ENCODE assay signal across 1 cellular context in the genomic region with DNA sequence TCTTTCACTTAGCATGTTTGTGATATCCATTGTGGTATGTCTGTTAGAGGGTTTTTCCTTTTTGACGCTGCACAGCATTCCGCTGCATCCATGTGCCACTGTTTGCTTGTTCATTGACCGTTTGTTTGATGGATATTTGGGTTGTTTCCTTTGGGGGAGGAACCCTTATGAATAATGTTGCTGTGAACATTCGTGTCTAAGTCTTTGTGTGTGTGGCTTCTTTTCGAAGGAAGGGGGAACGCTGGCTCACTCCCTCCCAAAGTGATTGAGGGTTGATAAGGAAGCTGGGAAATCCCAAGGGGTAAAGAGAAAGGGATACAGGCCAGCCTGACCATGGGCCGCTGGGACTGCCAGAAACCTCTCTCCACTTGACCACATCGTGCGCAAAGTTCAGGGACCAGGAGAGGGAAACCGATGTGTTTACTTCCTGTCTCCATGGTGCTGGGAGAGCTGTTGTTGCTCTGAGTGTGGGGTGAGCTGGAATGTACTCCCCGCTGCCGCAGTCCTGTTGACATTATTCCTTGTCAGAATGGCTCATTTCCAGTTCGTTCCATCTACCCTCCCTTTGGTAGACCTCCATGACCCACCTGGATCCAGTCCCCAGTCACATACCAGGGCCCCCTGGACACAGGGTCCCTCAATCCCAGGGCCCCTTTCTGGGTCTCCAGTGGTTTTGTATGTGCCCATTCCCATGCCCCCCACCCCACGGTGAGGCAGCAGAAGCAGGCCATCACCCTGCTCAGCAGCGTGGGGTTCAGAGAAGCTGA.
A peak's percentile ranks its signal among the peaks of the same experiment; 100 is the strongest.
TF ChIP-seq lines count a peak whose summit lies in the region.

No MANE protein-coding gene starts in this region.

TF ChIP-seq in HepG2, 621 proteins besides CTCF, POLR2A, EP300 and RAD21 (continued from another document and continues in another):
- no peak for TF ChIP-seq AGO1 (IDR thresholded peaks at IDR 0.05; ENCODE audit: low read depth, low read length, poor library complexity, severe bottlenecking)
- TF ChIP-seq, protein P1, sequence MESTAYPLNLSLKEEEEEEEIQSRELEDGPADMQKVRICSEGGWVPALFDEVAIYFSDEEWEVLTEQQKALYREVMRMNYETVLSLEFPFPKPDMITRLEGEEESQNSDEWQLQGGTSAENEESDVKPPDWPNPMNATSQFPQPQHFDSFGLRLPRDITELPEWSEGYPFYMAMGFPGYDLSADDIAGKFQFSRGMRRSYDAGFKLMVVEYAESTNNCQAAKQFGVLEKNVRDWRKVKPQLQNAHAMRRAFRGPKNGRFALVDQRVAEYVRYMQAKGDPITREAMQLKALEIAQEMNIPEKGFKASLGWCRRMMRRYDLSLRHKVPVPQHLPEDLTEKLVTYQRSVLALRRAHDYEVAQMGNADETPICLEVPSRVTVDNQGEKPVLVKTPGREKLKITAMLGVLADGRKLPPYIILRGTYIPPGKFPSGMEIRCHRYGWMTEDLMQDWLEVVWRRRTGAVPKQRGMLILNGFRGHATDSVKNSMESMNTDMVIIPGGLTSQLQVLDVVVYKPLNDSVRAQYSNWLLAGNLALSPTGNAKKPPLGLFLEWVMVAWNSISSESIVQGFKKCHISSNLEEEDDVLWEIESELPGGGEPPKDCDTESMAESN (CRISPR knock-in tag; conservative IDR thresholded peaks at IDR 0.05): peak; percentile 87
- TF ChIP-seq NRL (CRISPR knock-in tag; IDR thresholded peaks at IDR 0.05; ENCODE audit: borderline replicate concordance): peak; percentile 88
- TF ChIP-seq, protein P2, sequence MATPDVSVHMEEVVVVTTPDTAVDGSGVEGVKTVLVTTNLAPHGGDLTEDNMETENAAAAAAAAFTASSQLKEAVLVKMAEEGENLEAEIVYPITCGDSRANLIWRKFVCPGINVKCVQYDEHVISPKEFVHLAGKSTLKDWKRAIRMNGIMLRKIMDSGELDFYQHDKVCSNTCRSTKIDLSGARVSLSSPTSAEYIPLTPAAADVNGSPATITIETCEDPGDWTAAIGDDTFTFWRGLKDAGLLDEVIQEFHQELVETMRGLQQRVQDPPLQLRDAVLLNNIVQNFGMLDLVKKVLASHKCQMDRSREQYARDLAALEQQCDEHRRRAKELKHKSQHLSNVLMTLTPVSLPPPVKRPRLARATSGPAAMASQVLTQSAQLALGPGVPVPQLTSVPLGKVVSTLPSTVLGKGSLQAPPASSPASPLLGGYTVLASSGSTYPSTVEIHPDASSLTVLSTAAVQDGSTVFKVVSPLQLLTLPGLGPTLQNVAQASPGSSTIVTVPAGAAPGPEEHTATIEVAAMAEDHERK (CRISPR knock-in tag; IDR thresholded peaks at IDR 0.05; ENCODE audit: low read depth): no peak
- TF ChIP-seq ZNF616 (CRISPR knock-in tag; IDR thresholded peaks at IDR 0.05; ENCODE audit: low read depth): no peak; the same call in 1 of the 2 replicates
- TF ChIP-seq ZBTB44 (CRISPR knock-in tag; IDR thresholded peaks at IDR 0.05): no peak
- TF ChIP-seq, protein P3, sequence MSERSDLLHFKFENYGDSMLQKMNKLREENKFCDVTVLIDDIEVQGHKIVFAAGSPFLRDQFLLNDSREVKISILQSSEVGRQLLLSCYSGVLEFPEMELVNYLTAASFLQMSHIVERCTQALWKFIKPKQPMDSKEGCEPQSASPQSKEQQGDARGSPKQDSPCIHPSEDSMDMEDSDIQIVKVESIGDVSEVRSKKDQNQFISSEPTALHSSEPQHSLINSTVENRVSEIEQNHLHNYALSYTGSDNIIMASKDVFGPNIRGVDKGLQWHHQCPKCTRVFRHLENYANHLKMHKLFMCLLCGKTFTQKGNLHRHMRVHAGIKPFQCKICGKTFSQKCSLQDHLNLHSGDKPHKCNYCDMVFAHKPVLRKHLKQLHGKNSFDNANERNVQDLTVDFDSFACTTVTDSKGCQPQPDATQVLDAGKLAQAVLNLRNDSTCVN (CRISPR knock-in tag; IDR thresholded peaks at IDR 0.05; ENCODE audit: borderline replicate concordance): no peak; the same call in 1 of the 2 replicates
- TF ChIP-seq ZNF577 (CRISPR knock-in tag; IDR thresholded peaks at IDR 0.05; ENCODE audit: borderline replicate concordance, low read depth): peak; percentile 7; the same call in 1 of the 2 replicates
- peak; percentile 96 for TF ChIP-seq IRF2 (CRISPR knock-in tag; IDR thresholded peaks at IDR 0.05)
- TF ChIP-seq NR1H2 (CRISPR knock-in tag; IDR thresholded peaks at IDR 0.05; ENCODE audit: borderline replicate concordance, low read depth): peak; percentile 80; the same call in 1 of the 2 replicates
- no peak for TF ChIP-seq ZNF83 (CRISPR knock-in tag; IDR thresholded peaks at IDR 0.05; ENCODE audit: borderline replicate concordance)
- no peak; the same call in 1 of the 2 replicates for TF ChIP-seq ZNF572 (CRISPR knock-in tag; IDR thresholded peaks at IDR 0.05)
- TF ChIP-seq SRSF1 (optimal IDR thresholded peaks at IDR 0.05; ENCODE audit: low read depth, low read length): peak; percentile 51
- peak; percentile 81 for TF ChIP-seq DMAP1 (CRISPR knock-in tag; IDR thresholded peaks at IDR 0.05)
- no peak for TF ChIP-seq PHB2 (IDR thresholded peaks at IDR 0.05; ENCODE audit: partially characterized antibody)
- TF ChIP-seq, protein P4, sequence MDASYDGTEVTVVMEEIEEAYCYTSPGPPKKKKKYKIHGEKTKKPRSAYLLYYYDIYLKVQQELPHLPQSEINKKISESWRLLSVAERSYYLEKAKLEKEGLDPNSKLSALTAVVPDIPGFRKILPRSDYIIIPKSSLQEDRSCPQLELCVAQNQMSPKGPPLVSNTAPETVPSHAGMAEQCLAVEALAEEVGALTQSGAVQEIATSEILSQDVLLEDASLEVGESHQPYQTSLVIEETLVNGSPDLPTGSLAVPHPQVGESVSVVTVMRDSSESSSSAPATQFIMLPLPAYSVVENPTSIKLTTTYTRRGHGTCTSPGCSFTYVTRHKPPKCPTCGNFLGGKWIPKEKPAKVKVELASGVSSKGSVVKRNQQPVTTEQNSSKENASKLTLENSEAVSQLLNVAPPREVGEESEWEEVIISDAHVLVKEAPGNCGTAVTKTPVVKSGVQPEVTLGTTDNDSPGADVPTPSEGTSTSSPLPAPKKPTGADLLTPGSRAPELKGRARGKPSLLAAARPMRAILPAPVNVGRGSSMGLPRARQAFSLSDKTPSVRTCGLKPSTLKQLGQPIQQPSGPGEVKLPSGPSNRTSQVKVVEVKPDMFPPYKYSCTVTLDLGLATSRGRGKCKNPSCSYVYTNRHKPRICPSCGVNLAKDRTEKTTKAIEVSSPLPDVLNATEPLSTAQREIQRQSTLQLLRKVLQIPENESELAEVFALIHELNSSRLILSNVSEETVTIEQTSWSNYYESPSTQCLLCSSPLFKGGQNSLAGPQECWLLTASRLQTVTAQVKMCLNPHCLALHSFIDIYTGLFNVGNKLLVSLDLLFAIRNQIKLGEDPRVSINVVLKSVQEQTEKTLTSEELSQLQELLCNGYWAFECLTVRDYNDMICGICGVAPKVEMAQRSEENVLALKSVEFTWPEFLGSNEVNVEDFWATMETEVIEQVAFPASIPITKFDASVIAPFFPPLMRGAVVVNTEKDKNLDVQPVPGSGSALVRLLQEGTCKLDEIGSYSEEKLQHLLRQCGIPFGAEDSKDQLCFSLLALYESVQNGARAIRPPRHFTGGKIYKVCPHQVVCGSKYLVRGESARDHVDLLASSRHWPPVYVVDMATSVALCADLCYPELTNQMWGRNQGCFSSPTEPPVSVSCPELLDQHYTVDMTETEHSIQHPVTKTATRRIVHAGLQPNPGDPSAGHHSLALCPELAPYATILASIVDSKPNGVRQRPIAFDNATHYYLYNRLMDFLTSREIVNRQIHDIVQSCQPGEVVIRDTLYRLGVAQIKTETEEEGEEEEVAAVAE (CRISPR knock-in tag; IDR thresholded peaks at IDR 0.05; ENCODE audit: borderline replicate concordance): peak; percentile 83
- peak; percentile 100 for TF ChIP-seq ASH2L (IDR thresholded peaks at IDR 0.05; ENCODE audit: insufficient read length, low read depth, low read length)
- TF ChIP-seq, protein P5, sequence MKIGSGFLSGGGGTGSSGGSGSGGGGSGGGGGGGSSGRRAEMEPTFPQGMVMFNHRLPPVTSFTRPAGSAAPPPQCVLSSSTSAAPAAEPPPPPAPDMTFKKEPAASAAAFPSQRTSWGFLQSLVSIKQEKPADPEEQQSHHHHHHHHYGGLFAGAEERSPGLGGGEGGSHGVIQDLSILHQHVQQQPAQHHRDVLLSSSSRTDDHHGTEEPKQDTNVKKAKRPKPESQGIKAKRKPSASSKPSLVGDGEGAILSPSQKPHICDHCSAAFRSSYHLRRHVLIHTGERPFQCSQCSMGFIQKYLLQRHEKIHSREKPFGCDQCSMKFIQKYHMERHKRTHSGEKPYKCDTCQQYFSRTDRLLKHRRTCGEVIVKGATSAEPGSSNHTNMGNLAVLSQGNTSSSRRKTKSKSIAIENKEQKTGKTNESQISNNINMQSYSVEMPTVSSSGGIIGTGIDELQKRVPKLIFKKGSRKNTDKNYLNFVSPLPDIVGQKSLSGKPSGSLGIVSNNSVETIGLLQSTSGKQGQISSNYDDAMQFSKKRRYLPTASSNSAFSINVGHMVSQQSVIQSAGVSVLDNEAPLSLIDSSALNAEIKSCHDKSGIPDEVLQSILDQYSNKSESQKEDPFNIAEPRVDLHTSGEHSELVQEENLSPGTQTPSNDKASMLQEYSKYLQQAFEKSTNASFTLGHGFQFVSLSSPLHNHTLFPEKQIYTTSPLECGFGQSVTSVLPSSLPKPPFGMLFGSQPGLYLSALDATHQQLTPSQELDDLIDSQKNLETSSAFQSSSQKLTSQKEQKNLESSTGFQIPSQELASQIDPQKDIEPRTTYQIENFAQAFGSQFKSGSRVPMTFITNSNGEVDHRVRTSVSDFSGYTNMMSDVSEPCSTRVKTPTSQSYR (CRISPR knock-in tag; IDR thresholded peaks at IDR 0.05; ENCODE audit: borderline replicate concordance): peak; percentile 50; the same call in 1 of the 2 replicates
- TF ChIP-seq EHMT2 (IDR thresholded peaks at IDR 0.05; ENCODE audit: borderline replicate concordance, low read depth, low read length): peak; percentile 96
- TF ChIP-seq GABPA (IDR thresholded peaks at IDR 0.05; ENCODE audit: low read depth, low read length): no peak
- peak; percentile 85 for TF ChIP-seq GABPA (CRISPR knock-in tag; IDR thresholded peaks at IDR 0.05; ENCODE audit: low read depth)
- no peak for TF ChIP-seq ZNF569 (CRISPR knock-in tag; IDR thresholded peaks at IDR 0.05; ENCODE audit: borderline replicate concordance)
- TF ChIP-seq HNRNPL (IDR thresholded peaks at IDR 0.05; ENCODE audit: low read depth, low read length): peak; percentile 54; the same call in 1 of the 2 replicates
- TF ChIP-seq BHLHE40 (IDR thresholded peaks at IDR 0.05; ENCODE audit: low read length): no peak
- TF ChIP-seq HOXA7 (CRISPR knock-in tag; IDR thresholded peaks at IDR 0.05): no peak
- TF ChIP-seq ZNF605 (CRISPR knock-in tag; IDR thresholded peaks at IDR 0.05): 0 out of 2 replicates have a peak, but pooled peaks have one; percentile 82
- TF ChIP-seq NR2F2 (IDR thresholded peaks at IDR 0.05; ENCODE audit: borderline replicate concordance, low read depth): no peak
- TF ChIP-seq ZNF441 (CRISPR knock-in tag; IDR thresholded peaks at IDR 0.05; ENCODE audit: borderline replicate concordance): peak; percentile 91
- peak; percentile 83; the same call in 1 of the 2 replicates for TF ChIP-seq ZNF329 (CRISPR knock-in tag; IDR thresholded peaks at IDR 0.05; ENCODE audit: low read depth)
- TF ChIP-seq ADNP (CRISPR knock-in tag; IDR thresholded peaks at IDR 0.05): no peak; the same call in 1 of the 2 replicates
- peak; percentile 87 for TF ChIP-seq ZFY (CRISPR knock-in tag; IDR thresholded peaks at IDR 0.05)
- TF ChIP-seq MXI1 (IDR thresholded peaks at IDR 0.05; ENCODE audit: borderline replicate concordance, low read depth, low read length): peak; percentile 88; the same call in 2 of the 3 replicates
- peak; percentile 88 for TF ChIP-seq GFI1 (CRISPR knock-in tag; IDR thresholded peaks at IDR 0.05; ENCODE audit: borderline replicate concordance)
- TF ChIP-seq, protein P6, sequence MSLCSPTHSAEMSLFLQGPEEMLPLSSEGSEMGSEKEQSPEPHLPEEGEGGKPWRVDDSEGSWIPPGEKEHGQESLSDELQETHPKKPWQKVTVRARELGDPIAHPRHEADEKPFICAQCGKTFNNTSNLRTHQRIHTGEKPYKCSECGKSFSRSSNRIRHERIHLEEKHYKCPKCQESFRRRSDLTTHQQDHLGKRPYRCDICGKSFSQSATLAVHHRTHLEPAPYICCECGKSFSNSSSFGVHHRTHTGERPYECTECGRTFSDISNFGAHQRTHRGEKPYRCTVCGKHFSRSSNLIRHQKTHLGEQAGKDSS (CRISPR knock-in tag; IDR thresholded peaks at IDR 0.05; ENCODE audit: borderline replicate concordance, low read depth): peak; percentile 57; the same call in 1 of the 2 replicates
- TF ChIP-seq ZNF670 (CRISPR knock-in tag; IDR thresholded peaks at IDR 0.05; ENCODE audit: borderline replicate concordance): no peak
- TF ChIP-seq ZNF251 (CRISPR knock-in tag; IDR thresholded peaks at IDR 0.05): 0 out of 2 replicates have a peak, but pooled peaks have one; percentile 68
- TF ChIP-seq ZBTB38 (CRISPR knock-in tag; IDR thresholded peaks at IDR 0.05): peak; percentile 96
- TF ChIP-seq, protein P7, sequence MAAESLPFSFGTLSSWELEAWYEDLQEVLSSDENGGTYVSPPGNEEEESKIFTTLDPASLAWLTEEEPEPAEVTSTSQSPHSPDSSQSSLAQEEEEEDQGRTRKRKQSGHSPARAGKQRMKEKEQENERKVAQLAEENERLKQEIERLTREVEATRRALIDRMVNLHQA (CRISPR knock-in tag; IDR thresholded peaks at IDR 0.05): no peak
- peak; percentile 77 for TF ChIP-seq ZNF317 (CRISPR knock-in tag; IDR thresholded peaks at IDR 0.05)
- TF ChIP-seq ZNF234 (CRISPR knock-in tag; conservative IDR thresholded peaks at IDR 0.05): no peak
- no peak for TF ChIP-seq USF2 (IDR thresholded peaks at IDR 0.05; ENCODE audit: low read depth, low read length)
- no peak for TF ChIP-seq USF2 (CRISPR knock-in tag; IDR thresholded peaks at IDR 0.05; ENCODE audit: borderline replicate concordance)
- TF ChIP-seq FOXM1 (CRISPR knock-in tag; IDR thresholded peaks at IDR 0.05): no peak
